ENCODE assay signal across 8 cellular contexts in the genomic region with DNA sequence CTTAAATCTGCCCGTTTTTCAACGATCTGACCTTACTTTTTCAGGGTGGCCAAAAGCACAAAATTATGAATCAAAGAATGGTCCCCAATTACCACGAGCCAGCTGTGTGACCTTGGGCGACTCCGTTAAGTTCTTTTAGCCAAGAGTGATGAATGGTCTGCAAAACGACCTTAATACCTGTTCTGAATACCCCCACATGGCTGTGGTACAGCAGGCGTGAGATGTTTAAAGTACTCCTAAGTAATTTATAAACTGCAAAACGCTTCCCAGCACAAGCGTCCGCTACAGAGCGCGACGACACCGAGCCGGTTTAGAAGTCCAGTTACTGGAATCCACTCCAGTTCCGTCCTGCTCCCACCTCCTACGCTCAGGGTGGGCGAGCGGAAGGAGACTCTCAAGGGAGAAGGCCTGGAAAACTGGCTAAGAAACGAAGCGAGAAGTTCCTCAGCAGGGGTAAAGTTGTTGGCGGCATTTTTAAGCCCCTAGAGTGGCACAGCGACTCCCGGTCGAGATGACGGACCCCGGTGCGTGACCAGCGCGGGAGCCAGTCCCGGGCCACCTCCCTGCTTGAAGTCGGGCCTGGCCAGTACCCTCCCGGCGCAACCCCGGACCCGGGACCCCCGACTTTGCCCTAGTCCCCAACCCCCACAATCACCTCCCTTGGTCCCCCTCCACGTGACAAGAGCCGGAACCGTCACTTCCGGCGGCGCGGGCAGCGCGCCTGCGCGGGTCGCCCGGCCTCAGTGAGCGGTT. TPM values are rescaled to one million over a fixed set of nuclear protein-coding genes. Genes with fewer than 3 reads are reported as not detected.
DNase-seq lines count a peak whose midpoint lies in the region; ATAC-seq and TF ChIP-seq lines count a peak whose summit lies in the region.

No MANE protein-coding gene starts in this region.

- in situ Hi-C loops in transverse colon (cut with MboI; ENCODE audit: low pct_ligation_motif_present in 1 of 4, low pct_unique_long_range_greater_than_20kb in 1 of 4, low sequenced_read_pairs in 3 of 4), result no loop called here

- H3K27me3 ChIP-seq in H9 (ENCODE audit: insufficient read depth, low read length) (no peaks in the 10 kb centered on the region), Loucy (ENCODE audit: insufficient read depth, low read length, poor library complexity, severe bottlenecking) (no peaks in the 10 kb centered on the region), SU-DHL-6 (ENCODE audit: low read length) (no peaks in the 10 kb centered on the region), adipocyte (replicated peaks; ENCODE audit: control insufficient read depth, insufficient read depth, low read length) (no peaks in the 10 kb centered on the region), heart left ventricle (no peaks in the 10 kb centered on the region), transverse colon (no peaks in the 10 kb centered on the region)

- H3K79me1 ChIP-seq in H9 (ENCODE audit: insufficient read depth, low read depth, low read length, poor library complexity, severe bottlenecking), result no peaks in the 10 kb centered on the region

- H4K91ac ChIP-seq in H9 (ENCODE audit: insufficient read length, low read depth, low read length), result no peak overlapping the region

- H3K14ac ChIP-seq in H9 (ENCODE audit: insufficient read depth, low read length), result peak overlapping the region; percentile 99

- H2BK20ac ChIP-seq in H9 (ENCODE audit: low read depth, low read length, poor library complexity, severe bottlenecking), result no peak overlapping the region

- no peak for TF ChIP-seq EP300 in transverse colon (IDR thresholded peaks at IDR 0.05; ENCODE audit: low read depth)

- no peaks in the 10 kb centered on the region; a peak in 1 of 7 replicates for H3K36me3 Mint-ChIP-seq in H9 (ENCODE audit: insufficient read depth in 1 of 3, low read depth in 3 of 3)

- no peak overlapping the region for H2BK12ac ChIP-seq in H9 (ENCODE audit: insufficient read length, low read depth, low read length)

- H4K8ac ChIP-seq in H9 (replicated peaks; ENCODE audit: insufficient read length, low read depth, low read length), result peak overlapping the region; percentile 98

- no peak overlapping the region; the same call in 1 of the 2 replicates for H3K4ac ChIP-seq in H9 (ENCODE audit: low read depth, low read length)

- H3T11ph ChIP-seq in H9 (ENCODE audit: low read length), result no peak overlapping the region

- intact Hi-C loops in heart left ventricle (cut with DNase I) (loop anchor here (2.0 to 10.0 kb wide), 13 partner anchors 77 to 721 kb away; a partner anchor contains a TSS), transverse colon (cut with DNase I; ENCODE audit: low total_unique reads) (no loop called here)

- peak overlapping the region; percentile 94 for H3K9ac ChIP-seq in H9 (ENCODE audit: extremely low read depth, insufficient read length, low read length)
- peak overlapping the region; percentile 99 for H3K9ac ChIP-seq in Loucy (ENCODE audit: low read depth, low read length, poor library complexity, severe bottlenecking)
- H3K9ac ChIP-seq in SU-DHL-6 (ENCODE audit: low read length), result peak overlapping the region; percentile 92
- H3K9ac ChIP-seq in adipocyte (ENCODE audit: low read length), result peak overlapping the region; percentile 98

- H3K9me2 ChIP-seq in Loucy (replicated peaks; ENCODE audit: low read depth, low read length) (no peaks in the 10 kb centered on the region), SU-DHL-6 (replicated peaks; ENCODE audit: insufficient read depth, low read length) (no peaks in the 10 kb centered on the region)

- H3K9me3 ChIP-seq in H9 (ENCODE audit: control insufficient read depth, low read depth, low read length), result no peaks in the 10 kb centered on the region
- H3K9me3 ChIP-seq in Loucy (ENCODE audit: insufficient read depth, low read depth, low read length), result no peaks in the 10 kb centered on the region
- H3K9me3 ChIP-seq in SU-DHL-6 (ENCODE audit: insufficient read depth, low read length), result no peaks in the 10 kb centered on the region
- H3K9me3 ChIP-seq in adipocyte (ENCODE audit: control insufficient read depth, low read length), result no peaks in the 10 kb centered on the region
- H3K9me3 ChIP-seq in heart left ventricle, result no peaks in the 10 kb centered on the region
- H3K9me3 ChIP-seq in transverse colon, result no peaks in the 10 kb centered on the region

- peak overlapping the region; percentile 85 for H3K56ac ChIP-seq in H9 (ENCODE audit: insufficient read length, low read depth, low read length)

- H3K36me3 ChIP-seq in Loucy (ENCODE audit: insufficient read depth, low read length), result no peaks in the 10 kb centered on the region
- H3K36me3 ChIP-seq in SU-DHL-6 (ENCODE audit: low read length), result no peaks in the 10 kb centered on the region
- no peaks in the 10 kb centered on the region for H3K36me3 ChIP-seq in adipocyte (ENCODE audit: control insufficient read depth, insufficient read depth, low read length, severe bottlenecking)
- no peaks in the 10 kb centered on the region for H3K36me3 ChIP-seq in heart left ventricle
- no peaks in the 10 kb centered on the region for H3K36me3 ChIP-seq in transverse colon

- peak overlapping the region; percentile 79 to 90 for H3K4me3 Mint-ChIP-seq in H9

- H2AFZ ChIP-seq in H9 (ENCODE audit: low read length) (peak overlapping the region; percentile 35), Loucy (ENCODE audit: low read length) (peak overlapping the region; percentile 76), SU-DHL-6 (ENCODE audit: low read depth, low read length, severe bottlenecking) (peak overlapping the region; percentile 72)

- H3K4me1 Mint-ChIP-seq in H9, result peaks cover 13 to 14% of the 10 kb centered on the region in 2 experiments

- H3K79me2 ChIP-seq in H9 (ENCODE audit: insufficient read depth, low read length), result peaks cover 9% of the 10 kb centered on the region; the same call in 1 of the 2 replicates
- H3K79me2 ChIP-seq in Loucy (ENCODE audit: insufficient read depth, low read length), result peaks cover 50% of the 10 kb centered on the region
- peaks cover 32% of the 10 kb centered on the region; the same call in 1 of the 2 replicates for H3K79me2 ChIP-seq in SU-DHL-6 (ENCODE audit: insufficient read depth, low read length)

- peak; percentile 80 to 94 (median 92) for ATAC-seq in heart left ventricle

- no CpG with 5 or more reads among the region's 51 CpGs for WGBS in H9 (ENCODE audit: extremely low coverage, insufficient read length, low lambda C conversion rate)
- WGBS in heart left ventricle, 4 donors, result 0 to 1% (median 0%) methylated on average over 27 to 51 of the region's 51 CpGs
- 0 to 1% methylated on average over 2 to 36 of the region's 51 CpGs for WGBS in transverse colon (ENCODE audit: low coverage in 1 of 2), 2 donors

- peaks cover 11% of the 10 kb centered on the region; the same call in 1 of the 2 replicates for H3F3A ChIP-seq in Loucy (ENCODE audit: low read depth)
- 0 out of 2 replicates have a peak, but pooled peaks cover 4% of the 10 kb centered on the region for H3F3A ChIP-seq in SU-DHL-6 (ENCODE audit: insufficient read depth)

- H3K27ac Mint-ChIP-seq in H9, result peak overlapping the region; percentile 98 to 100 (median 98)

- TF ChIP-seq CTCF in H9 (conservative IDR thresholded peaks at IDR 0.05) (no peak), Loucy (conservative IDR thresholded peaks at IDR 0.05; ENCODE audit: low read length) (no peak), SU-DHL-6 (IDR thresholded peaks at IDR 0.05; ENCODE audit: insufficient read depth, low read length, poor library complexity, severe bottlenecking) (no peak), heart left ventricle (IDR thresholded peaks at IDR 0.05) (no peak), transverse colon (IDR thresholded peaks at IDR 0.05) (no peak)

- H3K18ac ChIP-seq in H9 (ENCODE audit: insufficient read length, low read depth, low read length), result peak overlapping the region; percentile 96

- H2BK15ac ChIP-seq in H9 (ENCODE audit: low read depth, low read length), result no peak overlapping the region

- H4K5ac ChIP-seq in H9 (ENCODE audit: insufficient read length, low read depth, low read length), result peak overlapping the region; percentile 11

- H4K20me1 ChIP-seq in H9 (ENCODE audit: control insufficient read depth, insufficient read depth, insufficient read length) (no peaks in the 10 kb centered on the region), Loucy (ENCODE audit: insufficient read depth, low read length, poor library complexity, severe bottlenecking) (peaks cover 34% of the 10 kb centered on the region), SU-DHL-6 (ENCODE audit: low read depth, low read length) (0 out of 2 replicates have a peak, but pooled peaks cover 8% of the 10 kb centered on the region)

- peak overlapping the region; percentile 96 for H2BK5ac ChIP-seq in H9 (ENCODE audit: insufficient read length, low read length)

- H3K27ac ChIP-seq in H9 (ENCODE audit: insufficient read length, low read depth, low read length), result peak overlapping the region; percentile 94
- H3K27ac ChIP-seq in SU-DHL-6 (ENCODE audit: low read depth, low read length), result peak overlapping the region; percentile 73
- H3K27ac ChIP-seq in heart left ventricle, result peak overlapping the region; percentile 92 to 100 (median 99)
- H3K27ac ChIP-seq in transverse colon, result peak overlapping the region; percentile 96 to 99 (median 98)

- no peaks in the 10 kb centered on the region; the same call in 1 of the 2 replicates for H3K4me1 ChIP-seq in H9 (ENCODE audit: insufficient read depth, low read length)
- peaks cover 42% of the 10 kb centered on the region for H3K4me1 ChIP-seq in Loucy (ENCODE audit: insufficient read depth, low read length, poor library complexity, severe bottlenecking)
- H3K4me1 ChIP-seq in adipocyte (ENCODE audit: control insufficient read depth, insufficient read depth, low read length), result peaks cover 26% of the 10 kb centered on the region
- peaks cover 0 to 42% (median 29%) of the 10 kb centered on the region in 12 donors for H3K4me1 ChIP-seq in heart left ventricle
- peaks cover 3 to 41% (median 16%) of the 10 kb centered on the region in 4 donors for H3K4me1 ChIP-seq in transverse colon

- DNase-seq in GM04504 (ENCODE audit: low read depth) (peak; percentile 63), H9 (peak; percentile 88), adipocyte (ENCODE audit: low read depth) (peak; percentile 92), heart left ventricle (peak; percentile 89 to 93 (median 90)), pons (ENCODE audit: low spot score) (peak; percentile 89), transverse colon (peak; percentile 91)

- no peak overlapping the region for H3K23ac ChIP-seq in H9 (ENCODE audit: insufficient read length, low read depth, low read length)

- 0 out of 5 replicates have a peak, but pooled peaks cover 0 to 2% of the 10 kb centered on the region in 2 experiments for H3K9me3 Mint-ChIP-seq in H9

- TF ChIP-seq POLR2A in heart left ventricle (IDR thresholded peaks at IDR 0.05) (peak in 1 of 2 donors; percentile 31), transverse colon (IDR thresholded peaks at IDR 0.05) (peak; percentile 58)

- peaks cover 7% of the 10 kb centered on the region for H3K23me2 ChIP-seq in H9 (ENCODE audit: insufficient read length, low read depth, low read length, poor library complexity, severe bottlenecking)

- no peak overlapping the region for H2BK120ac ChIP-seq in H9 (ENCODE audit: low read depth, low read length, poor library complexity, severe bottlenecking)

- H3K27me3 Mint-ChIP-seq in H9 (ENCODE audit: low read depth), result no peaks in the 10 kb centered on the region

- H3K4me2 ChIP-seq in H9 (ENCODE audit: insufficient read depth, insufficient read length, low read length) (peak overlapping the region; percentile 98), Loucy (ENCODE audit: low read depth, low read length, poor library complexity, severe bottlenecking) (peak overlapping the region; percentile 98), SU-DHL-6 (ENCODE audit: low read depth, low read length, poor library complexity, severe bottlenecking) (peak overlapping the region; percentile 72)

- H3K4me3 ChIP-seq in Loucy (ENCODE audit: low read length, poor library complexity, severe bottlenecking) (peak overlapping the region; percentile 95), SU-DHL-6 (ENCODE audit: insufficient read depth, low read length, poor library complexity, severe bottlenecking) (peak overlapping the region; percentile 64), adipocyte (ENCODE audit: low read length) (peak overlapping the region; percentile 90), heart left ventricle (peak overlapping the region; percentile 29 to 94 (median 79)), transverse colon (peak overlapping the region; percentile 82 to 96 (median 88))

- H2AK5ac ChIP-seq in H9 (ENCODE audit: insufficient read length, low read length), result no peak overlapping the region

RNA-seq across cellular contexts. Expression of a gene that starts 0.7 kb away (rescaled TPM):
- total RNA-seq in H9 (2021), result 26.4 and 28.7 TPM in 2 replicates
- 10 to 100 TPM; 16.2 to 65.7 (median 30.6) TPM for total RNA-seq in heart left ventricle
- 10 to 100 TPM in 1 of 2 donors, 1 to 10 TPM in 1; 5.4 to 12.1 TPM for polyA plus RNA-seq in heart left ventricle
- total RNA-seq in transverse colon, result 100 to 1,000 TPM in 1 of 4 donors, 10 to 100 TPM in 3; 12.3 to 147 (median 71.2) TPM

Comparison
In these comparisons a context has a peak if more than half of its experiments do, and no peak if none do; other contexts are left out.
1. Peak in every context shown above with its lines: DNase-seq, ATAC-seq, H3K4me3 ChIP-seq and H3K27ac ChIP-seq.